ENCODE assay signal across 8 cellular contexts in genomic region chr2:58131191-58132011, GRCh38.
DNase-seq lines count a peak whose midpoint lies in the region; ATAC-seq and TF ChIP-seq lines count a peak whose summit lies in the region.
"Had no signal": no experiment of that assay in that cellular context is flagged by ENCODE, and none has a peak within 500 bp of the region (broad histone marks: within the 10 kb centered on the region; RNA-seq: fewer than 3 reads in every experiment).

No MANE protein-coding gene starts in this region.

- intact Hi-C loops in Panc1 (cut with micrococcal nuclease; ENCODE audit: unreplicated experiment) = no loop called here

- POLR2A ChIA-PET in Panc1 (lab: Charles Lee) = interaction anchor here (0.7 kb wide), 1 partner anchor 12 kb away, joined by 3 read pairs; no protein-coding TSS in a partner anchor

- in situ Hi-C loops in Panc1 (cut with HindIII; ENCODE audit: low pct_unique_long_range_greater_than_20kb, low sequenced_read_pairs) = no loop called here

- H3K9me3 ChIP-seq in Panc1 (ENCODE audit: control insufficient read depth, insufficient read depth, low read depth, low read length) = no peaks in the 10 kb centered on the region

- CTCF ChIA-PET in Panc1 (lab: Charles Lee) = no interaction called here

- ATAC-seq in Panc1 = no peak
- no peak for ATAC-seq in GM18502 (IDR thresholded peaks at IDR 0.05; ENCODE audit: poor library complexity, unreplicated experiment)

- no peaks in the 10 kb centered on the region for H3K27me3 ChIP-seq in Panc1 (ENCODE audit: control insufficient read depth, insufficient read depth, low read length)

- peak; percentile 18; the same call in 1 of the 2 replicates for TF ChIP-seq CTCF in Panc1 (IDR thresholded peaks at IDR 0.05)
- peak; percentile 33 for TF ChIP-seq CTCF in fibroblast of pulmonary artery (IDR thresholded peaks at IDR 0.05; ENCODE audit: low read length, missing control alignments)

- H3K4me3 ChIP-seq in Panc1 (ENCODE audit: low read depth in 2 of 2, low read length in 2 of 2) = no peak overlapping the region
- H3K4me3 ChIP-seq in fibroblast of pulmonary artery (replicated peaks; ENCODE audit: low read depth, low read length) = no peak overlapping the region

- no TSS peak for BruUV-seq in Panc1 (replicated peaks; lab: Mats Ljungman, UMichigan)

- H3K27ac ChIP-seq in Panc1 (ENCODE audit: low read length) = no peak overlapping the region

- H3K36me3 ChIP-seq in Panc1 (ENCODE audit: control insufficient read depth, insufficient read depth, low read length) = peaks cover 4% of the 10 kb centered on the region; the same call in 1 of the 2 replicates

- DNase-seq in H4 (ENCODE audit: low spot score) (peak; percentile 24), Panc1 (ENCODE audit: low read depth, low spot score) (no peak), fibroblast of pulmonary artery (ENCODE audit: low read depth) (peak; percentile 83), putamen (ENCODE audit: low spot score) (peak; percentile 55), NOMO-1 treated with dmso at 0.1 percent for 144 hours (lab: John Stamatoyannopoulos, UW; ENCODE audit: unreplicated experiment) (no peak)
- no peak for DNase-seq in NK-92 treated with Interleukin-12 subunit alpha and Interleukin-12 subunit beta, amount 100 ng/mL, for 24 hours (lab: John Stamatoyannopoulos, UW)
- DNase-seq: stimulated activated naive CD4-positive, alpha-beta T cell had no signal

- no peaks in the 10 kb centered on the region for H3K4me1 ChIP-seq in Panc1 (ENCODE audit: control insufficient read depth, insufficient read depth, low read length)

Comparison
In these comparisons a context has a peak if more than half of its experiments do, and no peak if none do; other contexts are left out.
1. DNase-seq: peak in H4 (single experiment), fibroblast of pulmonary artery (single experiment) and putamen (single experiment); none in Panc1 (single experiment), NK-92 treated with Interleukin-12 subunit alpha and Interleukin-12 subunit beta, amount 100 ng/mL, for 24 hours (single experiment) and NOMO-1 treated with dmso at 0.1 percent for 144 hours (single experiment).